ENCODE assay signal across 33 cellular contexts in genomic region chr12:112833272-112833671, GRCh38. TPM values are rescaled to one million over a fixed set of nuclear protein-coding genes. Genes with fewer than 3 reads are reported as not detected.
"Had no signal": no experiment of that assay in that cellular context is flagged by ENCODE, and none has a peak within 500 bp of the region (broad histone marks: within the 10 kb centered on the region; RNA-seq: fewer than 3 reads in every experiment).

No MANE protein-coding gene starts in this region.

- DNase-seq: cortex of kidney; effector memory CD8-positive, alpha-beta T cell; foreskin fibroblast; gastrocnemius medialis; hypothalamus; immature natural killer cell; mucosa of descending colon; naive B cell; sigmoid colon; stimulated activated CD4-positive, alpha-beta T cell treated with anti-CD3 and anti-CD28 coated beads, Interleukin-2, amount 100 ng/mL, for 24 hours; stimulated activated CD4-positive, alpha-beta T cell treated with anti-CD3 and anti-CD28 coated beads, Interleukin-4, amount 100 ng/mL, for 24 hours; stimulated activated naive CD4-positive, alpha-beta T cell treated with Interleukin-2 at 50 U/mL for 16 hours; stomach; thyroid gland; trophoblast cell had no signal

- H3K27me3 ChIP-seq: neural progenitor cell, right atrium auricular region had no signal

- H3K27ac ChIP-seq: gastrocnemius medialis, neural progenitor cell, parathyroid adenoma, right atrium auricular region, sigmoid colon, stomach, thyroid gland had no signal

- H3K27ac Mint-ChIP-seq: effector memory CD8-positive, alpha-beta T cell; immature natural killer cell; memory B cell; mesothelial cell of epicardium; naive B cell; natural killer cell treated with Interleukin-12 subunit alpha and Interleukin-12 subunit beta and Interleukin-15 and Interleukin-18, amount 100 ng/mL, for 72 hours; neural progenitor cell; progenitor cell of endocrine pancreas; stimulated activated effector memory CD8-positive, alpha-beta T cell treated with anti-CD3 and anti-CD28 coated beads, Interleukin-12 subunit alpha, Interleukin-12 subunit beta, amount 100 ng/mL, for 72 hours had no signal

- H3K36me3 ChIP-seq: gastrocnemius medialis, neural progenitor cell, right atrium auricular region, sigmoid colon, stomach, thyroid gland had no signal

- H3K4me3 ChIP-seq: gastrocnemius medialis, lung, mucosa of descending colon, neural progenitor cell, right atrium auricular region, sigmoid colon, stomach, thyroid gland had no signal

- H3K4me1 Mint-ChIP-seq: immature natural killer cell; memory B cell; mesothelial cell of epicardium; naive B cell; stimulated activated effector memory CD8-positive, alpha-beta T cell treated with anti-CD3 and anti-CD28 coated beads, Interleukin-12 subunit alpha, Interleukin-12 subunit beta, amount 100 ng/mL, for 72 hours had no signal

- H3K9me3 Mint-ChIP-seq: central memory CD8-positive, alpha-beta T cell; effector memory CD8-positive, alpha-beta T cell; immature natural killer cell; memory B cell; mesothelial cell of epicardium; natural killer cell treated with Interleukin-12 subunit alpha and Interleukin-12 subunit beta and Interleukin-15 and Interleukin-18, amount 100 ng/mL, for 72 hours; neural progenitor cell; stimulated activated effector memory CD8-positive, alpha-beta T cell treated with anti-CD3 and anti-CD28 coated beads, Interleukin-12 subunit alpha, Interleukin-12 subunit beta, amount 100 ng/mL, for 72 hours had no signal

- H3K9ac ChIP-seq: neural progenitor cell, parathyroid adenoma had no signal

- H3K4me3 Mint-ChIP-seq: central memory CD8-positive, alpha-beta T cell; effector memory CD8-positive, alpha-beta T cell; immature natural killer cell; memory B cell; mesothelial cell of epicardium; naive B cell; natural killer cell treated with Interleukin-12 subunit alpha and Interleukin-12 subunit beta and Interleukin-15 and Interleukin-18, amount 100 ng/mL, for 72 hours; neural progenitor cell; stimulated activated effector memory CD8-positive, alpha-beta T cell treated with anti-CD3 and anti-CD28 coated beads, Interleukin-12 subunit alpha, Interleukin-12 subunit beta, amount 100 ng/mL, for 72 hours had no signal

- H3K36me3 Mint-ChIP-seq: immature natural killer cell; memory B cell; mesothelial cell of epicardium; naive B cell; natural killer cell treated with Interleukin-12 subunit alpha and Interleukin-12 subunit beta and Interleukin-15 and Interleukin-18, amount 100 ng/mL, for 72 hours; neural progenitor cell; stimulated activated effector memory CD8-positive, alpha-beta T cell treated with anti-CD3 and anti-CD28 coated beads, Interleukin-12 subunit alpha, Interleukin-12 subunit beta, amount 100 ng/mL, for 72 hours had no signal

- H3K9me3 ChIP-seq: gastrocnemius medialis, mucosa of descending colon, right atrium auricular region, sigmoid colon, stomach, thyroid gland had no signal

- H3K4me1 ChIP-seq: gastrocnemius medialis, parathyroid adenoma, right atrium auricular region, thyroid gland had no signal

RNA-seq across cellular contexts. Expression of gene RPH3A, which starts 41.7 kb away (rescaled TPM):
- total RNA-seq: dermis microvascular lymphatic vessel endothelial cell; esophagus mucosa; left lobe of liver; mesothelial cell of epicardium; natural killer cell treated with Interleukin-12 subunit alpha and Interleukin-12 subunit beta and Interleukin-15 and Interleukin-18, amount 100 ng/mL, for 72 hours; osteoblast; progenitor cell of endocrine pancreas; right atrium auricular region; skeletal muscle tissue; stomach; subcutaneous adipose tissue; thyroid gland had no signal
- polyA plus RNA-seq: immature natural killer cell, keratinocyte, liver, stomach had no signal
